In the genomic region with DNA sequence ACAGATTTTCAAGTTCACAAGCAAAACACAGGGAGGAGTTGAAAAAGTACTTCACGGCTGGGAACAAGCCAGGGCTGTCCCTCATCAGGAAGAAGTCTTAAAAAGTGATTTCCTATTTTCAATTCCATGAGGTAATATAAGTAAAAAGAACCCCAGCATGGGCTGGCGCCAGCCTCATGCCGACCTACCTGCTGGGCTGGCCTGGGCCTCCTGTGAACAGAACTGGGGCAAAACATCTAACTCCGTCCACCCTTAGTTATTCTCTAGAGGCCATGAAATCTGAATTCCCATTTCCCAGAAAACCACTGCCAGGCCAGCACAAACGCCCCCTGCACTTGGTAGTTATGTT, we compare ENCODE assay signal across 9 cellular contexts.
DNase-seq lines count a peak whose midpoint lies in the region; ATAC-seq and TF ChIP-seq lines count a peak whose summit lies in the region.
"Had no signal": no experiment of that assay in that cellular context is flagged by ENCODE, and none has a peak within 500 bp of the region (broad histone marks: within the 10 kb centered on the region; RNA-seq: fewer than 3 reads in every experiment).

No MANE protein-coding gene starts in this region.

- WGBS in upper lobe of left lung, 2 donors, result 19 to 24% methylated on average over 5 of the region's 5 CpGs

- H3K27ac Mint-ChIP-seq in activated naive CD4-positive, alpha-beta T cell treated with anti-CD3 and anti-CD28 coated beads for 36 hours, result peak overlapping the region; percentile 95
- H3K27ac Mint-ChIP-seq in chondrocyte (ENCODE audit: unreplicated experiment), result peak overlapping the region; percentile 94
- peak overlapping the region; percentile 94 to 100 (median 100) for H3K27ac Mint-ChIP-seq in naive thymus-derived CD4-positive, alpha-beta T cell

- TF ChIP-seq POLR2A in upper lobe of left lung (IDR thresholded peaks at IDR 0.05), result no peak

- H3K4me3 Mint-ChIP-seq in activated naive CD4-positive, alpha-beta T cell treated with anti-CD3 and anti-CD28 coated beads for 36 hours, result peak overlapping the region; percentile 58
- no peak overlapping the region for H3K4me3 Mint-ChIP-seq in chondrocyte (ENCODE audit: unreplicated experiment)
- peak overlapping the region; percentile 80 to 88 (median 86) for H3K4me3 Mint-ChIP-seq in naive thymus-derived CD4-positive, alpha-beta T cell

- H3K9me3 ChIP-seq in naive thymus-derived CD4-positive, alpha-beta T cell (ENCODE audit: control insufficient read depth in 2 of 3, low read length in 3 of 3), result no peaks in the 10 kb centered on the region
- H3K9me3 ChIP-seq in upper lobe of left lung, result no peaks in the 10 kb centered on the region

- no peaks in the 10 kb centered on the region for H3K27me3 Mint-ChIP-seq in activated naive CD4-positive, alpha-beta T cell treated with anti-CD3 and anti-CD28 coated beads for 36 hours (ENCODE audit: low read depth)
- H3K27me3 Mint-ChIP-seq in chondrocyte (ENCODE audit: low read depth), result no peaks in the 10 kb centered on the region
- H3K27me3 Mint-ChIP-seq in naive thymus-derived CD4-positive, alpha-beta T cell, result peaks cover 0 to 6% (median 0%) of the 10 kb centered on the region in 5 donors

- no peak for TF ChIP-seq CTCF in chondrocyte (IDR thresholded peaks at IDR 0.05)
- TF ChIP-seq CTCF in upper lobe of left lung (IDR thresholded peaks at IDR 0.05), result no peak

- peaks cover 72% of the 10 kb centered on the region for H3K36me3 Mint-ChIP-seq in activated naive CD4-positive, alpha-beta T cell treated with anti-CD3 and anti-CD28 coated beads for 36 hours (ENCODE audit: low read depth)
- H3K36me3 Mint-ChIP-seq in chondrocyte (ENCODE audit: low read depth), result peaks cover 38% of the 10 kb centered on the region
- peaks cover 0 to 37% (median 9%) of the 10 kb centered on the region in 5 donors for H3K36me3 Mint-ChIP-seq in naive thymus-derived CD4-positive, alpha-beta T cell

- no peak for DNase-seq in activated naive CD4-positive, alpha-beta T cell treated with anti-CD3 and anti-CD28 coated beads for 36 hours
- no peak for DNase-seq in activated naive CD4-positive, alpha-beta T cell treated with anti-CD3 and anti-CD28 coated beads, Interleukin-2, amount 50 U/mL, for 16 hours
- DNase-seq in chondrocyte (ENCODE audit: low spot score), result peak; percentile 73
- DNase-seq in naive thymus-derived CD4-positive, alpha-beta T cell, result no peak
- no peak for DNase-seq in upper lobe of left lung
- no peak for DNase-seq in GDM1 (lab: John Stamatoyannopoulos, UW)
- DNase-seq in NCI-H524 treated with DMSO at 0.1 percent for 48 hours (lab: John Stamatoyannopoulos, UW), result no peak
- DNase-seq in D341Med (ENCODE audit: low spot score), result no peak

- H3K9me3 Mint-ChIP-seq in activated naive CD4-positive, alpha-beta T cell treated with anti-CD3 and anti-CD28 coated beads for 36 hours, result no peaks in the 10 kb centered on the region
- H3K9me3 Mint-ChIP-seq in chondrocyte (ENCODE audit: low read depth), result no peaks in the 10 kb centered on the region
- H3K9me3 Mint-ChIP-seq in naive thymus-derived CD4-positive, alpha-beta T cell, result peaks cover 0 to 9% (median 0%) of the 10 kb centered on the region in 11 donors

- H3K4me1 Mint-ChIP-seq in activated naive CD4-positive, alpha-beta T cell treated with anti-CD3 and anti-CD28 coated beads for 36 hours (ENCODE audit: low read depth), result peaks cover 88% of the 10 kb centered on the region
- H3K4me1 Mint-ChIP-seq in chondrocyte (ENCODE audit: low read depth), result peaks cover 37% of the 10 kb centered on the region
- H3K4me1 Mint-ChIP-seq in naive thymus-derived CD4-positive, alpha-beta T cell, result peaks cover 57 to 98% (median 95%) of the 10 kb centered on the region in 7 donors

- CTCF ChIA-PET in activated naive CD4-positive, alpha-beta T cell treated with anti-CD3 and anti-CD28 coated beads for 36 hours (lab: Charles Lee), result interaction anchor here (0.6 to 6.9 kb wide), 10 partner anchors 14 to 286 kb away, joined by 3 to 80 read pairs (median 4); partner anchors contain the start of gene ST3GAL5
- CTCF ChIA-PET in naive thymus-derived CD4-positive, alpha-beta T cell (lab: Charles Lee), result interaction anchor here (0.8 to 8.2 kb wide), 9 partner anchors 9 to 372 kb away, joined by 3 to 101 read pairs (median 5); partner anchors contain the start of gene ST3GAL5

- no peaks in the 10 kb centered on the region for H3K27me3 ChIP-seq in naive thymus-derived CD4-positive, alpha-beta T cell (ENCODE audit: control insufficient read depth in 2 of 2, insufficient read depth in 2 of 2, low read length in 2 of 2)
- H3K27me3 ChIP-seq in upper lobe of left lung, result no peaks in the 10 kb centered on the region

- ATAC-seq in naive thymus-derived CD4-positive, alpha-beta T cell, result no peak
- ATAC-seq in upper lobe of left lung (ENCODE audit: low FRiP score in 2 of 2), result no peak

- no peak for TF ChIP-seq EP300 in upper lobe of left lung (IDR thresholded peaks at IDR 0.05)

- POLR2A ChIA-PET in naive thymus-derived CD4-positive, alpha-beta T cell (lab: Charles Lee), result interaction anchor here (0.9 to 8.0 kb wide), 18 partner anchors 9 to 404 kb away, joined by 3 to 81 read pairs (median 4); partner anchors contain the start of genes KDM3A and ST3GAL5

- intact Hi-C loops in activated naive CD4-positive, alpha-beta T cell treated with anti-CD3 and anti-CD28 coated beads for 36 hours (cut with micrococcal nuclease), result loop anchor here (1.0 to 10.0 kb wide), 7 partner anchors 32 to 622 kb away; partner anchors contain the start of genes CAPG, SH2D6 and USP39
- intact Hi-C loops in naive thymus-derived CD4-positive, alpha-beta T cell (cut with micrococcal nuclease), result loop anchor here (1.0 to 10.0 kb wide), 11 partner anchors 19 to 712 kb away; partner anchors contain the start of genes IMMT (in 1 of the 2), KDM3A (in 1 of the 2), PTCD3 (in 1 of the 2) and ST3GAL5 (in 1 of the 2)

- H3K4me3 ChIP-seq in naive thymus-derived CD4-positive, alpha-beta T cell (ENCODE audit: low read length), result peak overlapping the region; percentile 48
- peak overlapping the region in 1 of 4 donors; percentile 19 for H3K4me3 ChIP-seq in upper lobe of left lung

- peaks cover 59 to 91% of the 10 kb centered on the region in 2 donors for H3K4me1 ChIP-seq in naive thymus-derived CD4-positive, alpha-beta T cell (ENCODE audit: control insufficient read depth in 2 of 2, insufficient read depth in 2 of 2, low read length in 2 of 2)
- peaks cover 39 to 58% (median 54%) of the 10 kb centered on the region in 4 donors for H3K4me1 ChIP-seq in upper lobe of left lung

- H3K27ac ChIP-seq in naive thymus-derived CD4-positive, alpha-beta T cell (ENCODE audit: low read depth, low read length), result peak overlapping the region; percentile 88
- H3K27ac ChIP-seq in upper lobe of left lung, result peak overlapping the region; percentile 88 to 96 (median 93)
- H3K27ac ChIP-seq: C4-2B had no signal

- peaks cover 2 to 18% (median 7%) of the 10 kb centered on the region in 3 experiments for H3K36me3 ChIP-seq in naive thymus-derived CD4-positive, alpha-beta T cell (ENCODE audit: control insufficient read depth in 2 of 3, insufficient read depth in 3 of 3, low read length in 3 of 3)
- peaks cover 0 to 55% (median 25%) of the 10 kb centered on the region in 4 donors for H3K36me3 ChIP-seq in upper lobe of left lung
